1 cellular context compared by ENCODE assay signal in the genomic region with DNA sequence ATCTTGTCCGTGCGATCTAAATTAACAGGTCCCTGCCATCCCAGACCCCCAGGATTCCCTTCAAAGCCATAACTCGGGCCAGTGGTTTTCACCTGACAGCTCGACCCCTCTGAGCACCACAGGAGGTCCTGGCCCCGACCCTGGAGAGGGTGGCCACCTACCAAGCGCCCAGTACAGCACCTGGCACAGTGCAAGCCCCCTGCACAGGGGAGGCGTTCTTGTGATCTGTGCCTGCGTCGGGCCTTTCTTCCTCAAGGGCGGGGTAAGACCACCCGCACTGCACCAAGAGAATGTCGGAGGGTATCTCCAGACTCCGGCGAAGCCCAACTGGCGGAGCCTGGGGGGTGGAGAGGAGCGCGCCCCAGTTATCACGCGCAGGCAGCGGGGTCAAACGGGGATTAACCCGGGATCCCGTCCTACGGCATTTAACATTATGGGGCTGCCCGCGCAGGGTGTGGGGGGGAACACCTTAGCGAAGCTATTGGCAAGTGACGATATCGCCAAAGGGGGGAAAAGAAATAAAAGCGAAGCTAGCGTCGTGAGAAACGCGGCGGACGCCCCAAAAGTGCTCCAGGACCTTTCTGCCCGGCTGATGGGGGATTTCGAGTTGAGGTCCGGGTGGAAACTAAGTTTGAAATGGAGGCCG.
TF ChIP-seq lines count a peak whose summit lies in the region.

No MANE protein-coding gene starts in this region.

TF ChIP-seq in endothelial cell of umbilical vein, 7 proteins besides CTCF, POLR2A, EP300 and RAD21:
- TF ChIP-seq EZH2 (IDR thresholded peaks at IDR 0.05; ENCODE audit: borderline replicate concordance, low read depth, low read length, severe bottlenecking) (no peak), FOS (IDR thresholded peaks at IDR 0.05; ENCODE audit: borderline replicate concordance, insufficient read depth, low read length) (no peak), JUN (IDR thresholded peaks at IDR 0.05; ENCODE audit: borderline replicate concordance, insufficient read depth, insufficient read length, low read depth) (no peak), POLR2AphosphoS5 (IDR thresholded peaks at IDR 0.05; ENCODE audit: insufficient read depth, low read depth, low read length) (no peak), MYC (IDR thresholded peaks at IDR 0.05; ENCODE audit: low read depth, low read length) (no peak), GATA2 (IDR thresholded peaks at IDR 0.05; ENCODE audit: insufficient read depth, insufficient read length, low read depth, low read length) (no peak)
- TF ChIP-seq, protein P1, sequence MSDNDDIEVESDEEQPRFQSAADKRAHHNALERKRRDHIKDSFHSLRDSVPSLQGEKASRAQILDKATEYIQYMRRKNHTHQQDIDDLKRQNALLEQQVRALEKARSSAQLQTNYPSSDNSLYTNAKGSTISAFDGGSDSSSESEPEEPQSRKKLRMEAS (IDR thresholded peaks at IDR 0.05; ENCODE audit: insufficient read depth, insufficient read length): no peak
